In the genomic region with DNA sequence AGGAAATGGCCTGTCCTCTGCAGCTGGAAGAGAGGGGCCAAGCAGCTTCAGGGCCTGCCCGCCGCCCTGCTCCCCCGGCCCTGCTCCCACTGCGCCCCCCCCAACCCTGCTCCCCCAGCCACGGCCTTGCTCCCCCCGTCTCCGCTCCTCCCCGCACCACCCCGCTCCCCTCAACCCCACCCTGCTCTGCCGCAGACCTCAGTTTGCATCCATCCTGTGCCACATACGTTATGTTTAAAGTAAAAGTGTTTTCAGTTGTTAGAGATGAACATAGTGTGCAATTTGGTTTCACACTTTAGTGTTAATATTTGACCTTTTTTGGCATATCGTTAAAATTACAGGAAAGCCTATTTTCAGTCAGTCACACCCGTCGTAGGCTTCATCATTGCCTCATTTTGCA, we compare ENCODE assay signal across 17 cellular contexts. TPM values are rescaled to one million over a fixed set of nuclear protein-coding genes. Genes with fewer than 3 reads are reported as not detected.
DNase-seq lines count a peak whose midpoint lies in the region; ATAC-seq, FAIRE-seq and TF ChIP-seq lines count a peak whose summit lies in the region.
"Had no signal": no experiment of that assay in that cellular context is flagged by ENCODE, and none has a peak within 500 bp of the region (broad histone marks: within the 10 kb centered on the region; RNA-seq: fewer than 3 reads in every experiment).

No MANE protein-coding gene starts in this region.

- H2AK5ac ChIP-seq in H1 (ENCODE audit: low read depth, low read length) = 0 out of 2 replicates have a peak overlapping the region, but pooled peaks have one; percentile 10

- DNase-seq in activated naive CD4-positive, alpha-beta T cell treated with anti-CD3 and anti-CD28 coated beads, Interleukin-2, amount 10 ng/mL, durations not matched to agents 7 days and 5 days = peak; percentile 58
- DNase-seq in activated naive CD4-positive, alpha-beta T cell treated with Interleukin-2 at 50 U/mL for 16 hours = no peak
- no peak for DNase-seq in WTC11 (ENCODE audit: low spot score)
- no peak for DNase-seq in H1 (ENCODE audit: low read depth in 1 of 2, low spot score in 2 of 2)
- peak; percentile 34 for DNase-seq in stimulated activated naive CD8-positive, alpha-beta T cell treated with anti-CD3 and anti-CD28 coated beads, Interleukin-15, Interleukin-2, amounts not matched to agents 100 U/mL and 50 U/mL, for 24 hours
- no peak for DNase-seq in NCI-H1417 (lab: John Stamatoyannopoulos, UW)
- DNase-seq in omental fat pad (ENCODE audit: low spot score) = no peak
- DNase-seq: body of pancreas; foreskin fibroblast; NCI-H1930; PC-9; right cardiac atrium; stimulated activated CD4-positive, alpha-beta T cell treated with anti-CD3 and anti-CD28 coated beads, Interleukin-1b, Interleukin-23, amount 100 ng/mL, for 48 hours had no signal

- H3K23me2 ChIP-seq in H1 (ENCODE audit: low read depth, low read length) = 0 out of 2 replicates have a peak, but pooled peaks cover 2% of the 10 kb centered on the region

- 0 out of 2 replicates have a peak overlapping the region, but pooled peaks have one; percentile 58 for H2BK5ac ChIP-seq in H1 (ENCODE audit: low read depth, low read length)

- H3K14ac ChIP-seq in H1 (ENCODE audit: insufficient read length) = no peak overlapping the region

- TF ChIP-seq EP300 in H1 (IDR thresholded peaks at IDR 0.05; ENCODE audit: borderline replicate concordance in 1 of 2, low read depth in 2 of 2, low read length in 2 of 2) = no peak

- H3K9ac ChIP-seq in H1 (replicated peaks in 1 of 4; ENCODE audit: extremely low read depth in 1 of 4, low read depth in 3 of 4, low read length in 3 of 4) = no peak overlapping the region

- H2BK120ac ChIP-seq in H1 (replicated peaks; ENCODE audit: low read depth, low read length) = no peak overlapping the region

- H3K4me1 ChIP-seq in H1 (replicated peaks in 1 of 4; ENCODE audit: control insufficient read depth in 3 of 4, insufficient read depth in 4 of 4, low read length in 3 of 4) = peaks cover 0 to 16% (median 6%) of the 10 kb centered on the region in 4 experiments; a peak in 5 of 7 replicates
- H3K4me1 ChIP-seq: body of pancreas had no signal

- 85% methylated on average over 11 of the region's 14 CpGs; no CpG with 5 or more reads in 1 of the 2 experiments for WGBS in H1 (ENCODE audit: extremely low coverage in 1 of 2, insufficient coverage in 1 of 2, insufficient read length in 1 of 2, insufficient replicate concordance in 2 of 2, low coverage in 1 of 2, low lambda C conversion rate in 2 of 2, missing lambda C conversion rate in 1 of 2), 2 experiments

- H3K27me3 ChIP-seq in H1 (replicated peaks in 1 of 4; ENCODE audit: control insufficient read depth in 3 of 4, extremely low read depth in 1 of 4, insufficient read depth in 3 of 4, low read length in 3 of 4) = no peaks in the 10 kb centered on the region
- H3K27me3 ChIP-seq: body of pancreas had no signal

- peak overlapping the region; percentile 98 for H3K27ac Mint-ChIP-seq in activated naive CD4-positive, alpha-beta T cell treated with anti-CD3 and anti-CD28 coated beads, Interleukin-2, amount 10 ng/mL, durations not matched to agents 7 days and 5 days
- H3K27ac Mint-ChIP-seq in WTC11 = peak overlapping the region; percentile 98
- H3K27ac Mint-ChIP-seq: type B pancreatic cell had no signal

- no peak overlapping the region for H4K5ac ChIP-seq in H1 (ENCODE audit: insufficient read length, low read depth, low read length)

- no peak for FAIRE-seq in H1 (lab: Jason Lieb, UNC)

- no peak overlapping the region for H3K56ac ChIP-seq in H1 (replicated peaks; ENCODE audit: insufficient read length, low read depth, low read length)

- no peaks in the 10 kb centered on the region for H3K79me1 ChIP-seq in H1 (ENCODE audit: low read depth, low read length)

- H3K27ac ChIP-seq in H1 (ENCODE audit: low read depth, low read length) = no peak overlapping the region
- H3K27ac ChIP-seq: body of pancreas, PC-9, VCaP had no signal

- H3K4me3 Mint-ChIP-seq in activated naive CD4-positive, alpha-beta T cell treated with anti-CD3 and anti-CD28 coated beads, Interleukin-2, amount 10 ng/mL, durations not matched to agents 7 days and 5 days = peak overlapping the region; percentile 46
- H3K4me3 Mint-ChIP-seq in WTC11 = no peak overlapping the region
- H3K4me3 Mint-ChIP-seq: type B pancreatic cell had no signal

- TF ChIP-seq RAD21 in H1 (IDR thresholded peaks at IDR 0.05 in 1 of 2, conservative IDR thresholded peaks at IDR 0.05 in 1 of 2; ENCODE audit: low read depth in 2 of 2, low read length in 2 of 2) = no peak

- H3K4me3 ChIP-seq in H1 (ENCODE audit: extremely low read depth in 1 of 4, insufficient read depth in 2 of 4, low read depth in 3 of 4, low read length in 4 of 4) = no peak overlapping the region
- H3K4me3 ChIP-seq: body of pancreas, lung, PC-9 had no signal

- no peaks in the 10 kb centered on the region for H3K9me3 Mint-ChIP-seq in activated naive CD4-positive, alpha-beta T cell treated with anti-CD3 and anti-CD28 coated beads, Interleukin-2, amount 10 ng/mL, durations not matched to agents 7 days and 5 days
- no peaks in the 10 kb centered on the region for H3K9me3 Mint-ChIP-seq in WTC11
- H3K9me3 Mint-ChIP-seq: type B pancreatic cell had no signal

- H2BK15ac ChIP-seq in H1 (ENCODE audit: low read length) = no peak overlapping the region

- H3K9me3 ChIP-seq in H1 (ENCODE audit: insufficient read depth in 2 of 2, low read depth in 1 of 2, low read length in 1 of 2) = no peaks in the 10 kb centered on the region
- H3K9me3 ChIP-seq: body of pancreas had no signal

- H4K8ac ChIP-seq in H1 (ENCODE audit: extremely low read depth, insufficient read depth, low read length) = no peak overlapping the region

- H3K18ac ChIP-seq in H1 (ENCODE audit: extremely low read depth, low read length) = no peak overlapping the region

- no peak overlapping the region for H2AFZ ChIP-seq in H1 (ENCODE audit: low read length)
- H2AFZ ChIP-seq: PC-9 had no signal

- POLR2A ChIA-PET in WTC11 (lab: Charles Lee) = no interaction called here
- POLR2A ChIA-PET in H1 (lab: Charles Lee; ENCODE audit: partially characterized antibody) = interaction anchor here (1.5 to 1.6 kb wide), 2 partner anchors 12 to 13 kb away, joined by 3 to 4 read pairs; no protein-coding TSS in a partner anchor

- H3K36me3 Mint-ChIP-seq in activated naive CD4-positive, alpha-beta T cell treated with anti-CD3 and anti-CD28 coated beads, Interleukin-2, amount 10 ng/mL, durations not matched to agents 7 days and 5 days = peaks cover 32% of the 10 kb centered on the region
- H3K36me3 Mint-ChIP-seq in WTC11 = peaks cover 4% of the 10 kb centered on the region
- H3K36me3 Mint-ChIP-seq: type B pancreatic cell had no signal

- TF ChIP-seq CTCF in WTC11 (IDR thresholded peaks at IDR 0.05) (no peak), H1 (IDR thresholded peaks at IDR 0.05; ENCODE audit: control extremely low read depth in 1 of 3, insufficient read depth in 1 of 3, low read depth in 1 of 3, low read length in 3 of 3) (no peak), omental fat pad (IDR thresholded peaks at IDR 0.05) (no peak)

- H2BK20ac ChIP-seq in H1 (ENCODE audit: low read length) = no peak overlapping the region

- peaks cover 25% of the 10 kb centered on the region for H3K4me1 Mint-ChIP-seq in activated naive CD4-positive, alpha-beta T cell treated with anti-CD3 and anti-CD28 coated beads, Interleukin-2, amount 10 ng/mL, durations not matched to agents 7 days and 5 days
- H3K4me1 Mint-ChIP-seq in WTC11 = peaks cover 39% of the 10 kb centered on the region

- H3K4ac ChIP-seq in H1 (replicated peaks; ENCODE audit: insufficient read length, low read depth, low read length) = no peak overlapping the region

- CTCF ChIA-PET in activated naive CD4-positive, alpha-beta T cell treated with anti-CD3 and anti-CD28 coated beads, Interleukin-2, amount 10 ng/mL, durations not matched to agents 7 days and 5 days (lab: Charles Lee) = no interaction called here
- CTCF ChIA-PET in WTC11 (lab: Charles Lee) (interaction anchor here (1.4 to 1.6 kb wide), 2 partner anchors 13 to 197 kb away, joined by 3 to 4 read pairs; no protein-coding TSS in a partner anchor), H1 (lab: Charles Lee; ENCODE audit: partially characterized antibody) (interaction anchor here (1.9 to 2.3 kb wide), 2 partner anchors 10 to 13 kb away, joined by 4 to 6 read pairs; no protein-coding TSS in a partner anchor)

- H4K20me1 ChIP-seq in H1 (replicated peaks in 1 of 2; ENCODE audit: control insufficient read depth in 1 of 2, insufficient read depth in 2 of 2, low read length in 2 of 2) = no peaks in the 10 kb centered on the region

- ATAC-seq in WTC11 = no peak
- ATAC-seq in stimulated activated naive CD8-positive, alpha-beta T cell treated with anti-CD3 and anti-CD28 coated beads, Interleukin-15, Interleukin-2, amounts not matched to agents 100 U/mL and 50 U/mL, for 24 hours = no peak
- ATAC-seq in omental fat pad (ENCODE audit: low FRiP score) = no peak
- ATAC-seq in HG03280 (IDR thresholded peaks at IDR 0.05; ENCODE audit: unreplicated experiment) = no peak
- ATAC-seq: body of pancreas, right cardiac atrium had no signal

- no peak overlapping the region for H3K4me2 ChIP-seq in H1 (ENCODE audit: insufficient read depth in 1 of 2, low read depth in 2 of 2, low read length in 2 of 2)
- H3K4me2 ChIP-seq: PC-9 had no signal

- no peak for TF ChIP-seq POLR2A in H1 (IDR thresholded peaks at IDR 0.05; ENCODE audit: control extremely low read depth in 1 of 2, low read depth in 2 of 2, low read length in 2 of 2)

- no peak overlapping the region for H4K91ac ChIP-seq in H1 (replicated peaks; ENCODE audit: insufficient read length, low read length)

- no peak overlapping the region for H2BK12ac ChIP-seq in H1 (ENCODE audit: low read depth, low read length)

- peaks cover 4 to 23% (median 7%) of the 10 kb centered on the region in 4 experiments; a peak in 7 of 8 replicates for H3K36me3 ChIP-seq in H1 (ENCODE audit: control insufficient read depth in 2 of 4, insufficient read depth in 4 of 4, low read length in 3 of 4)

- no peak overlapping the region for H3K23ac ChIP-seq in H1 (ENCODE audit: insufficient read length)

- no peaks in the 10 kb centered on the region for H3K79me2 ChIP-seq in H1 (ENCODE audit: control insufficient read depth in 1 of 2, insufficient read depth in 2 of 2, low read length in 2 of 2)

- H3K27me3 Mint-ChIP-seq in activated naive CD4-positive, alpha-beta T cell treated with anti-CD3 and anti-CD28 coated beads, Interleukin-2, amount 10 ng/mL, durations not matched to agents 7 days and 5 days = no peaks in the 10 kb centered on the region
- H3K27me3 Mint-ChIP-seq in WTC11 (ENCODE audit: low read depth) = no peaks in the 10 kb centered on the region; the same call in 1 of the 2 replicates
- H3K27me3 Mint-ChIP-seq: type B pancreatic cell had no signal

RNA-seq across cellular contexts. Expression of a gene that starts 34.1 kb away (rescaled TPM):
- total RNA-seq in WTC11 (2021) (36.7 to 39.4 TPM (median 38.8 TPM) in 3 replicates), omental fat pad (10 to 100 TPM; 25.9 to 57.4 (median 33.3) TPM)
- 24.4 and 27.1 TPM in 2 replicates for total RNA-seq in H1 (2021; fragmentation: NEBNext Ultra II Directional; extraction: Animal tissue kit (Norgen Biotek cat#: 25700))
- 16.0 and 23.2 TPM in 2 replicates for polyA plus RNA-seq in H1 (2011; rRNA removed)
- polyA plus RNA-seq in H1 (2011; cell fraction: cytosol; rRNA removed) = 26.8 TPM
- polyA plus RNA-seq in H1 (2011; cell fraction: nucleus; rRNA removed) = 86.2 TPM
- 17.7 to 23.0 TPM (median 21.3 TPM) in 4 replicates for polyA plus RNA-seq in H1 (2012, experiment 1 of 2)
- polyA plus RNA-seq in H1 (2012, experiment 2 of 2) = 5.8 TPM
- polyA plus RNA-seq in H1 (2013, experiment 1 of 2) = 11.7 TPM
- polyA plus RNA-seq in H1 (2013, experiment 2 of 2) = 10.8 TPM
- polyA minus RNA-seq in H1 (2011; rRNA and poly(A)+ RNA removed) = 35.7 and 43.9 TPM in 2 replicates
- 31.7 TPM for polyA minus RNA-seq in H1 (2011; cell fraction: cytosol; rRNA and poly(A)+ RNA removed)
- 62.1 TPM for polyA minus RNA-seq in H1 (2011; cell fraction: nucleus; rRNA and poly(A)+ RNA removed)

Comparison
In these comparisons a context has a peak if more than half of its experiments do, and no peak if none do; other contexts are left out.
1. DNase-seq: peak in activated naive CD4-positive, alpha-beta T cell treated with anti-CD3 and anti-CD28 coated beads, Interleukin-2, amount 10 ng/mL, durations not matched to agents 7 days and 5 days (single experiment) and stimulated activated naive CD8-positive, alpha-beta T cell treated with anti-CD3 and anti-CD28 coated beads, Interleukin-15, Interleukin-2, amounts not matched to agents 100 U/mL and 50 U/mL, for 24 hours (single experiment); none in activated naive CD4-positive, alpha-beta T cell treated with Interleukin-2 at 50 U/mL for 16 hours (single experiment), WTC11 (single experiment), H1 (0 of 2), NCI-H1417 (0 of 3) and omental fat pad (single experiment).